12 cellular contexts compared by ENCODE assay signal in genomic region chr3:52128118-52128683, GRCh38. TPM values are rescaled to one million over a fixed set of nuclear protein-coding genes. Genes with fewer than 3 reads are reported as not detected.
A peak's percentile ranks its signal among the peaks of the same experiment; 100 is the strongest.
DNase-seq lines count a peak whose midpoint lies in the region; ATAC-seq and TF ChIP-seq lines count a peak whose summit lies in the region.
"Had no signal": no experiment of that assay in that cellular context is flagged by ENCODE, and none has a peak within 500 bp of the region (broad histone marks: within the 10 kb centered on the region; RNA-seq: fewer than 3 reads in every experiment).

No MANE protein-coding gene starts in this region.

- no peak overlapping the region for H3K4me3 ChIP-seq in LNCaP clone FGC (ENCODE audit: low read depth, low read length)
- no peak overlapping the region for H3K4me3 ChIP-seq in mammary epithelial cell (replicated peaks in 1 of 3; ENCODE audit: insufficient read depth in 1 of 3, low read depth in 2 of 3, low read length in 3 of 3)
- no peak overlapping the region for H3K4me3 ChIP-seq in right lobe of liver

- CTCF ChIA-PET in Calu3 (lab: Charles Lee) (interaction anchor here (1.0 to 1.3 kb wide), 3 partner anchors 10 to 75 kb away, joined by 3 to 5 read pairs (median 4); partner anchors contain the start of gene POC1A), mammary epithelial cell (lab: Charles Lee; ENCODE audit: low non-redundant PET) (interaction anchor here (0.7 kb wide), 1 partner anchor 122 kb away, joined by 3 read pairs; no protein-coding TSS in a partner anchor)

- in situ Hi-C loops in mammary epithelial cell (cut with MboI; ENCODE audit: low sequenced_read_pairs in 2 of 2) = loop anchor here (5.0 to 10.0 kb wide), 2 partner anchors 73 to 126 kb away; partner anchors contain the start of gene DUSP7 (in 1 of the 2)

- no peak overlapping the region for H3K9ac ChIP-seq in mammary epithelial cell (ENCODE audit: insufficient read depth, low read length)

- H3K4me1 Mint-ChIP-seq in Calu3 (ENCODE audit: low read depth, unreplicated experiment) = peaks cover 14% of the 10 kb centered on the region

- dilution Hi-C loops in mammary epithelial cell (cut with HindIII; ENCODE audit: low sequenced_read_pairs) = no loop called here

- peak; percentile 28 for DNase-seq in Calu3
- DNase-seq in LNCaP clone FGC (ENCODE audit: low read depth) = peak; percentile 65
- peak; percentile 65 for DNase-seq in mammary epithelial cell
- DNase-seq in right lobe of liver = peak in 1 of 3 donors; percentile 34
- DNase-seq in OCI-M2 (lab: John Stamatoyannopoulos, UW; ENCODE audit: unreplicated experiment) = no peak
- DNase-seq in activated T-cell treated with anti-CD3 and anti-CD28 coated beads, Interleukin-2, amount 50 U/mL, for 1 hour = no peak
- no peak for DNase-seq in stimulated activated naive CD4-positive, alpha-beta T cell treated with Interleukin-2 at 50 U/mL for 16 hours (lab: John Stamatoyannopoulos, UW)
- DNase-seq: left colon; NCI-H1048; stimulated activated CD4-positive, alpha-beta T cell treated with anti-CD3 and anti-CD28 coated beads, Interleukin-15, amount 100 ng/mL, for 24 hours; T-helper 2 cell had no signal

- H3K4me1 ChIP-seq in mammary epithelial cell (ENCODE audit: insufficient read depth, low read length) (peaks cover 20% of the 10 kb centered on the region), right lobe of liver (no peaks in the 10 kb centered on the region)

- H3K9me3 ChIP-seq in mammary epithelial cell (replicated peaks; ENCODE audit: insufficient read depth, low read length) (no peaks in the 10 kb centered on the region), right lobe of liver (no peaks in the 10 kb centered on the region)

- H3K9me3 Mint-ChIP-seq in Calu3 (ENCODE audit: low read depth, unreplicated experiment) = no peaks in the 10 kb centered on the region

- TF ChIP-seq CTCF in Calu3 (IDR thresholded peaks at IDR 0.05; ENCODE audit: unreplicated experiment) = no peak
- no peak for TF ChIP-seq CTCF in LNCaP clone FGC (IDR thresholded peaks at IDR 0.05; ENCODE audit: control insufficient read depth, extremely low read depth, insufficient read depth)
- TF ChIP-seq CTCF in mammary epithelial cell (conservative IDR thresholded peaks at IDR 0.05 in 1 of 2, IDR thresholded peaks at IDR 0.05 in 1 of 2; ENCODE audit: extremely low read depth in 1 of 2, insufficient read depth in 1 of 2, low read depth in 1 of 2, low read length in 2 of 2) = peak in 1 of 2 donors; percentile 6
- no peak for TF ChIP-seq CTCF in right lobe of liver (IDR thresholded peaks at IDR 0.05)

- H3K27me3 Mint-ChIP-seq in Calu3 (ENCODE audit: unreplicated experiment) = no peaks in the 10 kb centered on the region

- no peaks in the 10 kb centered on the region for H3K36me3 ChIP-seq in mammary epithelial cell (ENCODE audit: insufficient read depth, low read length)
- H3K36me3 ChIP-seq in right lobe of liver = no peaks in the 10 kb centered on the region

- no peak overlapping the region for H2AFZ ChIP-seq in mammary epithelial cell (ENCODE audit: low read depth, low read length)

- H3K27ac ChIP-seq in mammary epithelial cell (ENCODE audit: insufficient read depth, low read depth, low read length) (no peak overlapping the region), right lobe of liver (no peak overlapping the region)

- H3K79me2 ChIP-seq in mammary epithelial cell (ENCODE audit: insufficient read depth, low read length) = peaks cover 4% of the 10 kb centered on the region

- intact Hi-C loops in Calu3 (cut with micrococcal nuclease; ENCODE audit: unreplicated experiment) = no loop called here
- intact Hi-C loops in mammary epithelial cell (cut with micrococcal nuclease) = no loop called here
- intact Hi-C loops in right lobe of liver (cut with DNase I) = no loop called here

- no peak overlapping the region for H3K4me3 Mint-ChIP-seq in Calu3 (ENCODE audit: low read depth, unreplicated experiment)

- no peak overlapping the region for H3K27ac Mint-ChIP-seq in Calu3 (ENCODE audit: unreplicated experiment)

- no peaks in the 10 kb centered on the region for H3K27me3 ChIP-seq in mammary epithelial cell (ENCODE audit: insufficient read depth, low read length)
- no peaks in the 10 kb centered on the region for H3K27me3 ChIP-seq in right lobe of liver

- 98% methylated on average over 6 of the region's 7 CpGs for WGBS in mammary epithelial cell (ENCODE audit: low coverage, missing lambda C conversion rate)
- 70% methylated on average over 2 of the region's 7 CpGs for WGBS in right lobe of liver (ENCODE audit: insufficient coverage, low coverage, low lambda C conversion rate, missing lambda C conversion rate)

- BruUV-seq in Calu3 (replicated peaks; lab: Mats Ljungman, UMichigan) = no TSS peak
- no TSS peak for BruUV-seq in mammary epithelial cell (replicated peaks; lab: Mats Ljungman, UMichigan)

- no peaks in the 10 kb centered on the region for H3K36me3 Mint-ChIP-seq in Calu3 (ENCODE audit: insufficient read depth, unreplicated experiment)

- ATAC-seq in right lobe of liver (peak; percentile 32 to 76 (median 53)), GM18909 (IDR thresholded peaks at IDR 0.05; ENCODE audit: poor library complexity, unreplicated experiment) (no peak)
- ATAC-seq: left colon had no signal

- no peak overlapping the region for H3K4me2 ChIP-seq in mammary epithelial cell (ENCODE audit: insufficient read depth, low read depth, low read length)

- H4K20me1 ChIP-seq in mammary epithelial cell (ENCODE audit: insufficient read depth, low read length) = no peaks in the 10 kb centered on the region

- no peak for TF ChIP-seq POLR2A in right lobe of liver (IDR thresholded peaks at IDR 0.05)

RNA-seq across cellular contexts. Expression of gene POC1A, which starts 26.0 kb away (rescaled TPM):
- 26.4 and 26.9 TPM in 2 replicates for total RNA-seq in Calu3 (2022)
- 10 to 100 TPM in 1 of 2 donors, 1 to 10 TPM in 1; 2.8 to 21.5 TPM for total RNA-seq in mammary epithelial cell
- 22.2 TPM for polyA plus RNA-seq in mammary epithelial cell
- 17.2 TPM for polyA minus RNA-seq in mammary epithelial cell
- 1 to 10 TPM; 2.0 to 4.3 (median 3.2) TPM for total RNA-seq in right lobe of liver

Comparison
In these comparisons a context has a peak if more than half of its experiments do, and no peak if none do; other contexts are left out.
1. DNase-seq: peak in Calu3 (single experiment), LNCaP clone FGC (single experiment) and mammary epithelial cell (single experiment); none in OCI-M2 (single experiment), activated T-cell treated with anti-CD3 and anti-CD28 coated beads, Interleukin-2, amount 50 U/mL, for 1 hour (single experiment) and stimulated activated naive CD4-positive, alpha-beta T cell treated with Interleukin-2 at 50 U/mL for 16 hours (single experiment).